ENCODE assay signal across 8 cellular contexts in the genomic region with DNA sequence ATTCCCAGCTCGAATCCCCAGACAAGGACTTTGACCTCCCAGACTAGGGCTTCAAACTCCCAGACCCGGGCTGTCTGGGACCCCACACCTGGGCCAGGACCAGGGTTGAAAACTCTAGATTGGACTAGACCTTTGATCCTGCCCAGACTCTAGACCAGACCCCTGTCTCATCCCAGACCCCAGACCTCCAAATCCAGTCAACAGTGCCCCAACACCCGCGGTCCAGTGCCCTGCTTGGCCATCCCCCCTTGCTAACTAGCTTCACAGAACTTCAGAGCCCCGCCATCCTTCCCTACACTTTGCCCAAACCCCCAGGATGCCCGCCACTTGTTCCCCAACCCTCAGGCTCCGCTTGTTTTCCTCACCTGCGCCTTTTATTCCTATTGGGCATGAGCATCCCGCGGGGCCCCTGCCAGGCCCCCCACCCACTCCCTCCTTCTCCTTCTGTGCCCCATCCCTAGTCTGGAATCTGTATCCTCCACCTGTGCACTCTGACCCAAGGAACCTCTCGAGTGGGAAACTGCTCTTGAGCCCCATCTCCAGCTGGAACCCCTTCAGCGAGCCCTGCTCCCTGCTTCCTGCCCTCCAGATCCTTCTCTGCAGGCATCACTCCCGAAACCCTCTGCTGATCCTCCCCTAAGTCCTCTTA. TPM values are rescaled to one million over a fixed set of nuclear protein-coding genes. Genes with fewer than 3 reads are reported as not detected.
DNase-seq lines count a peak whose midpoint lies in the region; ATAC-seq and TF ChIP-seq lines count a peak whose summit lies in the region.

No MANE protein-coding gene starts in this region.

- H3K36me3 ChIP-seq in GM06990 (ENCODE audit: control insufficient read depth, insufficient read depth, low read length) = peaks cover under 1% of the 10 kb centered on the region
- H3K36me3 ChIP-seq in esophagus muscularis mucosa = peaks cover 0 to 11% (median 4%) of the 10 kb centered on the region in 4 donors

- H3K27me3 ChIP-seq in GM06990 (replicated peaks; ENCODE audit: control insufficient read depth, insufficient read depth, low read length) (no peaks in the 10 kb centered on the region), esophagus muscularis mucosa (no peaks in the 10 kb centered on the region)

- H3K9me3 Mint-ChIP-seq in progenitor cell of endocrine pancreas (ENCODE audit: low read depth) = no peaks in the 10 kb centered on the region

- no peaks in the 10 kb centered on the region for H3K36me3 Mint-ChIP-seq in progenitor cell of endocrine pancreas (ENCODE audit: insufficient read depth)

- no peak for TF ChIP-seq POLR2A in esophagus muscularis mucosa (IDR thresholded peaks at IDR 0.05; ENCODE audit: low read depth)

- POLR2A ChIA-PET in RWPE1 (lab: Yijun Ruan, JAX; ENCODE audit: low non-redundant PET) = no interaction called here

- TF ChIP-seq CTCF in GM06990 (IDR thresholded peaks at IDR 0.05; ENCODE audit: insufficient read depth, low read length, poor library complexity, severe bottlenecking) (no peak), RWPE1 (conservative IDR thresholded peaks at IDR 0.05; ENCODE audit: low read depth) (no peak), esophagus muscularis mucosa (IDR thresholded peaks at IDR 0.05) (no peak), progenitor cell of endocrine pancreas (IDR thresholded peaks at IDR 0.05; ENCODE audit: unreplicated experiment) (no peak)

- intact Hi-C loops in esophagus muscularis mucosa (cut with DNase I) = no loop called here

- H3K4me3 ChIP-seq in GM06990 (replicated peaks; ENCODE audit: low read depth, low read length) (peak overlapping the region; percentile 90), esophagus muscularis mucosa (peak overlapping the region; percentile 64 to 94 (median 80))

- H3K27me3 Mint-ChIP-seq in progenitor cell of endocrine pancreas = no peaks in the 10 kb centered on the region

- peak overlapping the region; percentile 93 for H3K4me3 Mint-ChIP-seq in progenitor cell of endocrine pancreas (ENCODE audit: low read depth)

- H3K4me1 Mint-ChIP-seq in progenitor cell of endocrine pancreas (ENCODE audit: low read depth) = peaks cover 42% of the 10 kb centered on the region

- TF ChIP-seq EP300 in esophagus muscularis mucosa (IDR thresholded peaks at IDR 0.05) = no peak

- H3K27ac Mint-ChIP-seq in progenitor cell of endocrine pancreas = peak overlapping the region; percentile 92

- DNase-seq in GM06990 (ENCODE audit: extremely low read depth, insufficient read length) (no peak), RWPE1 (ENCODE audit: low spot score) (no peak), esophagus muscularis mucosa (ENCODE audit: extremely low spot score) (no peak), progenitor cell of endocrine pancreas (ENCODE audit: low spot score, unreplicated experiment) (no peak), GOT3 (lab: John Stamatoyannopoulos, UW) (no peak), dedifferentiated amniotic fluid mesenchymal stem cell (ENCODE audit: extremely low spot score) (no peak)
- DNase-seq in central memory CD4-positive, alpha-beta T cell = no peak

- H3K9me3 ChIP-seq in esophagus muscularis mucosa = no peaks in the 10 kb centered on the region

- 2% methylated on average over 13 of the region's 13 CpGs for WGBS in esophagus muscularis mucosa

- peaks cover 51 to 63% (median 59%) of the 10 kb centered on the region in 4 donors for H3K4me1 ChIP-seq in esophagus muscularis mucosa

- peak overlapping the region; percentile 100 for H3K27ac ChIP-seq in RWPE1
- peak overlapping the region; percentile 88 to 92 (median 90) for H3K27ac ChIP-seq in esophagus muscularis mucosa (replicated peaks in 1 of 4)

- CTCF ChIA-PET in RWPE1 (lab: Yijun Ruan, JAX) = interaction anchor here (0.8 to 1.5 kb wide), 3 partner anchors 10 kb away, joined by 3 to 5 read pairs (median 4); no protein-coding TSS in a partner anchor

- no peak for ATAC-seq in GM21360 (IDR thresholded peaks at IDR 0.05; ENCODE audit: unreplicated experiment)

RNA-seq across cellular contexts. Expression of a gene that starts 0.6 kb away (rescaled TPM):
- total RNA-seq in esophagus muscularis mucosa (100 to 1,000 TPM; 149 to 297 (median 239) TPM), progenitor cell of endocrine pancreas (158 and 171 TPM in 2 replicates)

RNA-seq across cellular contexts. Expression of a gene that starts 31.5 kb away (rescaled TPM):
- total RNA-seq in esophagus muscularis mucosa (under 1 TPM in 2 of 4 donors, not detected in 2; 0.11 to 0.39 TPM), progenitor cell of endocrine pancreas (43.5 and 44.7 TPM in 2 replicates)

RNA-seq across cellular contexts. Expression of a gene that starts 32.3 kb away (rescaled TPM):
- total RNA-seq in esophagus muscularis mucosa (10 to 100 TPM; 37.4 to 66.6 (median 46.4) TPM), progenitor cell of endocrine pancreas (24.6 and 27.6 TPM in 2 replicates)

RNA-seq across cellular contexts. Expression of a gene that starts 42.3 kb away (rescaled TPM):
- total RNA-seq in esophagus muscularis mucosa = not detected
- not detected in 2 replicates for total RNA-seq in progenitor cell of endocrine pancreas

RNA-seq across cellular contexts. Expression of a gene that starts 45.2 kb away (rescaled TPM):
- total RNA-seq in esophagus muscularis mucosa (not detected), progenitor cell of endocrine pancreas (0.12 and 0.91 TPM in 2 replicates)

Comparison
In these comparisons a context has a peak if more than half of its experiments do, and no peak if none do; other contexts are left out.
1. RNA of a gene that starts 31.5 kb away (total RNA-seq): 43.5 to 44.7 TPM in progenitor cell of endocrine pancreas; 0.11 to 0.39 TPM in esophagus muscularis mucosa; every median in the first group is over 10 times any median in the second.